In the genomic region with DNA sequence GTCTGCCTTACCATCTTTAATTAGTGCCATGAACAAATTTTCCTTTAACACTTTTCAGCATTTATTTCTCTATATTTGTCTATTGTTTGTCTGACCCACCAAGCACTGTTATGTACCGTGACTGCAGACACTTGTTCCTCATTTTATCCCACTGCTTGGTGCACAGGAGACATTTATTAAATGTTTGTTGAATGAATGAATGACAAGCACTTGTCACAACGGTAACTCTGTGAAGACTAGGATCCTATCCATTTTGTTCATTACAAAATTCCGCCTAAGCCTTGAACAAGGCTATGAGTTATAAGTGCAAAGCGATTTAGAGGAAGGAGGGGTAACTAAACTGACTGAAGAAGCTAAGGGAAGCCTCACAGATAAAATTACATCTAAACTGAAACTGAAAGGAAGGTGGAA, we compare ENCODE assay signal across 8 cellular contexts. TPM values are rescaled to one million over a fixed set of nuclear protein-coding genes. Genes with fewer than 3 reads are reported as not detected.
DNase-seq lines count a peak whose midpoint lies in the region; ATAC-seq and TF ChIP-seq lines count a peak whose summit lies in the region.

No MANE protein-coding gene starts in this region.

- peaks cover 0 to 19% (median 8%) of the 10 kb centered on the region in 4 donors for H3K36me3 ChIP-seq in right lobe of liver
- peaks cover 10% of the 10 kb centered on the region in 2 donors for H3K36me3 ChIP-seq in thyroid gland

- H3K36me3 Mint-ChIP-seq in activated CD8-positive, alpha-beta memory T cell treated with anti-CD3 and anti-CD28 coated beads, Interleukin-2, amount 10 ng/mL, durations not matched to agents 7 days and 5 days, result peaks cover 6% of the 10 kb centered on the region

- no peaks in the 10 kb centered on the region for H3K9me3 Mint-ChIP-seq in activated CD8-positive, alpha-beta memory T cell treated with anti-CD3 and anti-CD28 coated beads, Interleukin-2, amount 10 ng/mL, durations not matched to agents 7 days and 5 days (ENCODE audit: low read depth)

- H3K4me1 Mint-ChIP-seq in activated CD8-positive, alpha-beta memory T cell treated with anti-CD3 and anti-CD28 coated beads, Interleukin-2, amount 10 ng/mL, durations not matched to agents 7 days and 5 days, result peaks cover 56% of the 10 kb centered on the region

- H3K27me3 Mint-ChIP-seq in activated CD8-positive, alpha-beta memory T cell treated with anti-CD3 and anti-CD28 coated beads, Interleukin-2, amount 10 ng/mL, durations not matched to agents 7 days and 5 days, result no peaks in the 10 kb centered on the region

- H3K27ac ChIP-seq in angular gyrus (ENCODE audit: low read depth, low read length), result peak overlapping the region; percentile 93
- peak overlapping the region; percentile 51 to 82 (median 55) for H3K27ac ChIP-seq in right lobe of liver
- H3K27ac ChIP-seq in thyroid gland, result peak overlapping the region; percentile 29 to 90 (median 81)

- H3K4me3 Mint-ChIP-seq in activated CD8-positive, alpha-beta memory T cell treated with anti-CD3 and anti-CD28 coated beads, Interleukin-2, amount 10 ng/mL, durations not matched to agents 7 days and 5 days, result peak overlapping the region; percentile 79

- TF ChIP-seq POLR2A in right lobe of liver (IDR thresholded peaks at IDR 0.05), result no peak
- TF ChIP-seq POLR2A in thyroid gland (IDR thresholded peaks at IDR 0.05), result no peak

- 20% methylated on average over 4 of the region's 4 CpGs for WGBS in right lobe of liver (ENCODE audit: insufficient coverage, low coverage, low lambda C conversion rate, missing lambda C conversion rate)
- WGBS in thyroid gland, 2 donors, result 60 to 64% methylated on average over 4 of the region's 4 CpGs

- H3K9me3 ChIP-seq in right lobe of liver (no peaks in the 10 kb centered on the region), thyroid gland (no peaks in the 10 kb centered on the region)

- peak overlapping the region; percentile 95 for H3K27ac Mint-ChIP-seq in activated CD8-positive, alpha-beta memory T cell treated with anti-CD3 and anti-CD28 coated beads, Interleukin-2, amount 10 ng/mL, durations not matched to agents 7 days and 5 days

- TF ChIP-seq CTCF in right lobe of liver (IDR thresholded peaks at IDR 0.05), result no peak
- no peak for TF ChIP-seq CTCF in thyroid gland (IDR thresholded peaks at IDR 0.05)

- H3K4me1 ChIP-seq in right lobe of liver (peaks cover 0 to 20% (median 2%) of the 10 kb centered on the region in 4 donors), thyroid gland (peaks cover 13% of the 10 kb centered on the region in 2 donors)

- CTCF ChIA-PET in activated CD8-positive, alpha-beta memory T cell treated with anti-CD3 and anti-CD28 coated beads, Interleukin-2, amount 10 ng/mL, durations not matched to agents 7 days and 5 days (lab: Charles Lee), result interaction anchor here (0.6 to 6.9 kb wide), 19 partner anchors 11 to 550 kb away, joined by 3 to 46 read pairs (median 4); partner anchors contain the start of gene AHCYL1

- H3K4me3 ChIP-seq in right lobe of liver (peak overlapping the region; percentile 75 to 98 (median 97)), thyroid gland (replicated peaks in 1 of 3) (peak overlapping the region in 2 of 3 donors; percentile 68 to 99)

- no peaks in the 10 kb centered on the region for H3K27me3 ChIP-seq in right lobe of liver
- no peaks in the 10 kb centered on the region for H3K27me3 ChIP-seq in thyroid gland

- ATAC-seq in activated CD8-positive, alpha-beta memory T cell treated with anti-CD3 and anti-CD28 coated beads, Interleukin-2, amount 10 ng/mL, durations not matched to agents 7 days and 5 days, result no peak
- ATAC-seq in right lobe of liver, result no peak

- intact Hi-C loops in right lobe of liver (cut with DNase I) (no loop called here), thyroid gland (cut with DNase I) (loop anchor here (10.0 kb wide), 1 partner anchor 371 kb away; the partner anchor contains the start of gene LAMTOR5)

- no peak for DNase-seq in activated CD8-positive, alpha-beta memory T cell treated with anti-CD3 and anti-CD28 coated beads, Interleukin-2, amount 10 ng/mL, durations not matched to agents 7 days and 5 days
- no peak for DNase-seq in activated CD8-positive, alpha-beta memory T cell treated with anti-CD3 and anti-CD28 coated beads, Interleukin-2, amount 50 U/mL, for 4 hours
- DNase-seq in right lobe of liver, result no peak
- DNase-seq in thyroid gland, result no peak
- no peak for DNase-seq in NCI-H446 (lab: John Stamatoyannopoulos, UW)
- DNase-seq in activated CD4-positive, alpha-beta T cell treated with anti-CD3 and anti-CD28 coated beads, Interleukin-2, amount 50 U/mL, for 1 hour, result no peak
- DNase-seq in iPS-NIHi11 (ENCODE audit: low spot score), result no peak

RNA-seq across cellular contexts. Expression of gene STRIP1, which starts 0.4 kb away (rescaled TPM):
- total RNA-seq in activated CD8-positive, alpha-beta memory T cell treated with anti-CD3 and anti-CD28 coated beads, Interleukin-2, amount 10 ng/mL, durations not matched to agents 7 days and 5 days, result 10 to 100 TPM; 40.4 to 40.8 TPM
- total RNA-seq in right lobe of liver (10 to 100 TPM in 5 of 6 experiments, 1 to 10 TPM in 1; 9.9 to 15.5 (median 12.4) TPM), thyroid gland (10 to 100 TPM; 36.2 to 63.4 (median 45.2) TPM)

RNA-seq across cellular contexts. Expression of gene ALX3, which starts 36.4 kb away (rescaled TPM):
- total RNA-seq in activated CD8-positive, alpha-beta memory T cell treated with anti-CD3 and anti-CD28 coated beads, Interleukin-2, amount 10 ng/mL, durations not matched to agents 7 days and 5 days, result not detected
- total RNA-seq in right lobe of liver (not detected), thyroid gland (not detected)

RNA-seq across cellular contexts. Expression of gene AHCYL1, which starts 49.5 kb away (rescaled TPM):
- total RNA-seq in activated CD8-positive, alpha-beta memory T cell treated with anti-CD3 and anti-CD28 coated beads, Interleukin-2, amount 10 ng/mL, durations not matched to agents 7 days and 5 days, result 10 to 100 TPM; 67.6 to 70.0 TPM
- total RNA-seq in right lobe of liver (10 to 100 TPM; 51.4 to 77.5 (median 56.0) TPM), thyroid gland (100 to 1,000 TPM in 3 of 4 donors, 10 to 100 TPM in 1; 90.3 to 200 (median 118) TPM)
